In the genomic region with DNA sequence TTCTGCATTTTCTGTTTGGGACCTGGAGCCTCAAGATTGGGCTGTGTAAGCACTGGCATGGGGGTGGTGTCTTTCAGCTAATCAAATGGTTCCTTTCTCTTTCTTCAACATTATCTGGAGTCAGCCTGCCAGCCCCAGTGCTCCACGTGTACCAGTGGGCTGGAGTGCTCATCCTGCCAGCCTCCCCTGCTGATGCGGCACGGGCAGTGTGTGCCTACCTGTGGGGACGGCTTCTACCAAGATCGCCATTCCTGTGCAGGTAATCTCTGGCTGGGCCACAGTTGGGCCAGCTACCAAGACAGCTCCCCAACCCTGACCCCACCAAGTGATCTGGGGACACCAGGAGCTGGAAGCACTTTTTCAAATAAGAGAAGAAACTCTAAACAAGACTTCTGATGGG, we compare ENCODE assay signal across 3 cellular contexts.
"Had no signal": no experiment of that assay in that cellular context is flagged by ENCODE, and none has a peak within 500 bp of the region (broad histone marks: within the 10 kb centered on the region; RNA-seq: fewer than 3 reads in every experiment).

No MANE protein-coding gene starts in this region.

- ATAC-seq: GM12878 had no signal

- H3K4me3 ChIP-seq: GM12878 had no signal

- DNase-seq: GDM1, GF-D8 had no signal
